1 cellular context compared by ENCODE assay signal in the genomic region with DNA sequence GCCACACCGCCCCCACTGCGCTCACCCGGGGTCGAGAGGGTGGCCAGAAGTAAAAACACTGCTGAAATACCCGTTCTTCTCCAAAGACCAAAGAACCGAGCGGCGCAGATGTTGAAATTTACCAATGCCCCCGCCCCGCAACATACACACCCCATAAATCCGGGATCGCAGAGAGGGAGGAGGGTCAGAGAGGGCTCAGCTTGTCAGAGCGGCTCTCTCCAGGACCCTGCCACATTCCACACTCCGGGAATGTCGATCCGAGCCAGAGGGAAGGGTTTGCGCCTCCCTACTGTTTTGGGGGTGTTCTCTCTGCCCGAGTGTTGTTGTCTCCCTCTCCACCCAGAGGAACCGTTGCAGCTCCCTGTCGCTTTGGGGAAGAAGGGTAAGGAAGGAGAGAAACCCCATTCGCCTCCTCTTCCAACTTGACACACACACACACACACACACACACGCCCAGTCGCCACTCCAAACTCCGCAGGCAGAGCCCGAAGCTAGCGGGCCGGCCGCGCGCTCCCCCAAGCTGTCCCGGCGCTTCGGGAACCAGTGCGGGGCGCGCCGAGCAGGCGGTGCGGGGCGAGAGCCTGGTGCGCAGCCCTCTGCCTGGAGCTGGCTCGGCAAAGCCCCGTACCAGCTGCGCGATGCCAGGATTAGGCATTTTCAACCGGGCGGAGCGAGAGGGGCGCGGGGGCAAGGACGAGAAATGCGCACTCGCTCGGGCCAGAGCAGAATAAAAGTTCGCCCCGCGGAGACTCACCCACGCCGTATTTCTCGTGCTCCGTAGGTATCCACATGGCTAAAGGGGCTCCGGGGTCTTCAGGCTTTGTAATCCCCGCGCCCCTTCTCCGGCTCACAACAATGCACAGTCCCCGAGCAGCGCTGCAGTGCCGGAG.
A peak's percentile ranks its signal among the peaks of the same experiment; 100 is the strongest.
TF ChIP-seq lines count a peak whose summit lies in the region.

No MANE protein-coding gene starts in this region.

TF ChIP-seq in HepG2, 621 proteins besides CTCF, POLR2A, EP300 and RAD21 (continues in another document):
- TF ChIP-seq TEAD3 (CRISPR knock-in tag; optimal IDR thresholded peaks at IDR 0.05; ENCODE audit: borderline replicate concordance), result peak; percentile 30
- TF ChIP-seq CCAR2 (optimal IDR thresholded peaks at IDR 0.05; ENCODE audit: low read depth, low read length), result no peak
- no peak; the same call in 1 of the 2 replicates for TF ChIP-seq POLR2AphosphoS5 (IDR thresholded peaks at IDR 0.05; ENCODE audit: low read depth, low read length)
- TF ChIP-seq ZNF292 (CRISPR knock-in tag; IDR thresholded peaks at IDR 0.05; ENCODE audit: borderline replicate concordance, low read depth), result peak; percentile 24
- TF ChIP-seq ZNF776 (CRISPR knock-in tag; IDR thresholded peaks at IDR 0.05), result no peak; the same call in 1 of the 2 replicates
- TF ChIP-seq KLF12 (CRISPR knock-in tag; IDR thresholded peaks at IDR 0.05; ENCODE audit: borderline replicate concordance), result no peak
- TF ChIP-seq ZNF629 (CRISPR knock-in tag; conservative IDR thresholded peaks at IDR 0.05), result no peak
- no peak for TF ChIP-seq ZFP1 (CRISPR knock-in tag; IDR thresholded peaks at IDR 0.05)
- TF ChIP-seq DMTF1 (CRISPR knock-in tag; IDR thresholded peaks at IDR 0.05), result no peak
- TF ChIP-seq, protein P1, sequence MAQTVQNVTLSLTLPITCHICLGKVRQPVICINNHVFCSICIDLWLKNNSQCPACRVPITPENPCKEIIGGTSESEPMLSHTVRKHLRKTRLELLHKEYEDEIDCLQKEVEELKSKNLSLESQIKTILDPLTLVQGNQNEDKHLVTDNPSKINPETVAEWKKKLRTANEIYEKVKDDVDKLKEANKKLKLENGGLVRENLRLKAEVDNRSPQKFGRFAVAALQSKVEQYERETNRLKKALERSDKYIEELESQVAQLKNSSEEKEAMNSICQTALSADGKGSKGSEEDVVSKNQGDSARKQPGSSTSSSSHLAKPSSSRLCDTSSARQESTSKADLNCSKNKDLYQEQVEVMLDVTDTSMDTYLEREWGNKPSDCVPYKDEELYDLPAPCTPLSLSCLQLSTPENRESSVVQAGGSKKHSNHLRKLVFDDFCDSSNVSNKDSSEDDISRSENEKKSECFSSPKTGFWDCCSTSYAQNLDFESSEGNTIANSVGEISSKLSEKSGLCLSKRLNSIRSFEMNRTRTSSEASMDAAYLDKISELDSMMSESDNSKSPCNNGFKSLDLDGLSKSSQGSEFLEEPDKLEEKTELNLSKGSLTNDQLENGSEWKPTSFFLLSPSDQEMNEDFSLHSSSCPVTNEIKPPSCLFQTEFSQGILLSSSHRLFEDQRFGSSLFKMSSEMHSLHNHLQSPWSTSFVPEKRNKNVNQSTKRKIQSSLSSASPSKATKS (CRISPR knock-in tag; IDR thresholded peaks at IDR 0.05), result no peak
- no peak for TF ChIP-seq ATRX (CRISPR knock-in tag; IDR thresholded peaks at IDR 0.05; ENCODE audit: borderline replicate concordance)
- TF ChIP-seq ZNF790 (CRISPR knock-in tag; IDR thresholded peaks at IDR 0.05; ENCODE audit: borderline replicate concordance), result peak; percentile 71; the same call in 1 of the 2 replicates
- TF ChIP-seq TAF1 (CRISPR knock-in tag; IDR thresholded peaks at IDR 0.05), result no peak
- TF ChIP-seq NRL (CRISPR knock-in tag; IDR thresholded peaks at IDR 0.05; ENCODE audit: borderline replicate concordance), result no peak
- TF ChIP-seq HNF4A (CRISPR knock-in tag; IDR thresholded peaks at IDR 0.05), result no peak; the same call in 1 of the 2 replicates
- TF ChIP-seq ZNF761 (CRISPR knock-in tag; conservative IDR thresholded peaks at IDR 0.05), result peak; percentile 68; the same call in 1 of the 2 replicates
- no peak for TF ChIP-seq ZBTB14 (CRISPR knock-in tag; IDR thresholded peaks at IDR 0.05)
- TF ChIP-seq ZSCAN9 (CRISPR knock-in tag; IDR thresholded peaks at IDR 0.05; ENCODE audit: borderline replicate concordance), result no peak
- TF ChIP-seq MAZ (IDR thresholded peaks at IDR 0.05; ENCODE audit: borderline replicate concordance, low read depth, low read length), result no peak
- no peak for TF ChIP-seq MAZ (CRISPR knock-in tag; IDR thresholded peaks at IDR 0.05; ENCODE audit: low read depth)
- peak; percentile 47; the same call in 1 of the 2 replicates for TF ChIP-seq KDM5B (CRISPR knock-in tag; IDR thresholded peaks at IDR 0.05; ENCODE audit: borderline replicate concordance)
- no peak for TF ChIP-seq BATF2 (CRISPR knock-in tag; IDR thresholded peaks at IDR 0.05)
- no peak for TF ChIP-seq MIER3 (CRISPR knock-in tag; IDR thresholded peaks at IDR 0.05; ENCODE audit: borderline replicate concordance)
- TF ChIP-seq NCOA5 (CRISPR knock-in tag; IDR thresholded peaks at IDR 0.05), result 0 out of 2 replicates have a peak, but pooled peaks have one; percentile 12
- 0 out of 2 replicates have a peak, but pooled peaks have one; percentile 21 for TF ChIP-seq ZNF234 (CRISPR knock-in tag; conservative IDR thresholded peaks at IDR 0.05)
- TF ChIP-seq ZFY (CRISPR knock-in tag; IDR thresholded peaks at IDR 0.05), result peak; percentile 12; the same call in 1 of the 2 replicates
- TF ChIP-seq ZBTB8A (CRISPR knock-in tag; IDR thresholded peaks at IDR 0.05; ENCODE audit: borderline replicate concordance, low read depth), result peak; percentile 11; the same call in 1 of the 2 replicates
- no peak for TF ChIP-seq ZNF468 (CRISPR knock-in tag; IDR thresholded peaks at IDR 0.05)
- peak; percentile 8; the same call in 1 of the 2 replicates for TF ChIP-seq ZNF441 (CRISPR knock-in tag; IDR thresholded peaks at IDR 0.05; ENCODE audit: borderline replicate concordance)
- TF ChIP-seq SALL1 (CRISPR knock-in tag; IDR thresholded peaks at IDR 0.05), result peak; percentile 23; the same call in 1 of the 2 replicates
- TF ChIP-seq ZNF883 (CRISPR knock-in tag; IDR thresholded peaks at IDR 0.05; ENCODE audit: not compliant biosample characterization), result peak; percentile 22
- TF ChIP-seq, protein P2, sequence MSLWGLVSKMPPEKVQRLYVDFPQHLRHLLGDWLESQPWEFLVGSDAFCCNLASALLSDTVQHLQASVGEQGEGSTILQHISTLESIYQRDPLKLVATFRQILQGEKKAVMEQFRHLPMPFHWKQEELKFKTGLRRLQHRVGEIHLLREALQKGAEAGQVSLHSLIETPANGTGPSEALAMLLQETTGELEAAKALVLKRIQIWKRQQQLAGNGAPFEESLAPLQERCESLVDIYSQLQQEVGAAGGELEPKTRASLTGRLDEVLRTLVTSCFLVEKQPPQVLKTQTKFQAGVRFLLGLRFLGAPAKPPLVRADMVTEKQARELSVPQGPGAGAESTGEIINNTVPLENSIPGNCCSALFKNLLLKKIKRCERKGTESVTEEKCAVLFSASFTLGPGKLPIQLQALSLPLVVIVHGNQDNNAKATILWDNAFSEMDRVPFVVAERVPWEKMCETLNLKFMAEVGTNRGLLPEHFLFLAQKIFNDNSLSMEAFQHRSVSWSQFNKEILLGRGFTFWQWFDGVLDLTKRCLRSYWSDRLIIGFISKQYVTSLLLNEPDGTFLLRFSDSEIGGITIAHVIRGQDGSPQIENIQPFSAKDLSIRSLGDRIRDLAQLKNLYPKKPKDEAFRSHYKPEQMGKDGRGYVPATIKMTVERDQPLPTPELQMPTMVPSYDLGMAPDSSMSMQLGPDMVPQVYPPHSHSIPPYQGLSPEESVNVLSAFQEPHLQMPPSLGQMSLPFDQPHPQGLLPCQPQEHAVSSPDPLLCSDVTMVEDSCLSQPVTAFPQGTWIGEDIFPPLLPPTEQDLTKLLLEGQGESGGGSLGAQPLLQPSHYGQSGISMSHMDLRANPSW (CRISPR knock-in tag; IDR thresholded peaks at IDR 0.05; ENCODE audit: borderline replicate concordance), result no peak
- no peak for TF ChIP-seq KLF13 (CRISPR knock-in tag; IDR thresholded peaks at IDR 0.05)
- no peak for TF ChIP-seq PCBP2 (optimal IDR thresholded peaks at IDR 0.05; ENCODE audit: low read depth, low read length, poor library complexity, severe bottlenecking)
- TF ChIP-seq MZF1 (CRISPR knock-in tag; IDR thresholded peaks at IDR 0.05; ENCODE audit: borderline replicate concordance), result no peak
- no peak for TF ChIP-seq TBX2 (CRISPR knock-in tag; IDR thresholded peaks at IDR 0.05; ENCODE audit: borderline replicate concordance)
- no peak for TF ChIP-seq MTF2 (CRISPR knock-in tag; IDR thresholded peaks at IDR 0.05; ENCODE audit: borderline replicate concordance)
- no peak for TF ChIP-seq FOXK2 (IDR thresholded peaks at IDR 0.05)
- TF ChIP-seq, protein P3, sequence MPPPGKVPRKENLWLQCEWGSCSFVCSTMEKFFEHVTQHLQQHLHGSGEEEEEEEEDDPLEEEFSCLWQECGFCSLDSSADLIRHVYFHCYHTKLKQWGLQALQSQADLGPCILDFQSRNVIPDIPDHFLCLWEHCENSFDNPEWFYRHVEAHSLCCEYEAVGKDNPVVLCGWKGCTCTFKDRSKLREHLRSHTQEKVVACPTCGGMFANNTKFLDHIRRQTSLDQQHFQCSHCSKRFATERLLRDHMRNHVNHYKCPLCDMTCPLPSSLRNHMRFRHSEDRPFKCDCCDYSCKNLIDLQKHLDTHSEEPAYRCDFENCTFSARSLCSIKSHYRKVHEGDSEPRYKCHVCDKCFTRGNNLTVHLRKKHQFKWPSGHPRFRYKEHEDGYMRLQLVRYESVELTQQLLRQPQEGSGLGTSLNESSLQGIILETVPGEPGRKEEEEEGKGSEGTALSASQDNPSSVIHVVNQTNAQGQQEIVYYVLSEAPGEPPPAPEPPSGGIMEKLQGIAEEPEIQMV (CRISPR knock-in tag; IDR thresholded peaks at IDR 0.05; ENCODE audit: low read depth), result 0 out of 2 replicates have a peak, but pooled peaks have one; percentile 20
- 0 out of 2 replicates have a peak, but pooled peaks have one; percentile 27 for TF ChIP-seq NKX3-1 (CRISPR knock-in tag; IDR thresholded peaks at IDR 0.05)
- TF ChIP-seq BORCS8-MEF2B (CRISPR knock-in tag; IDR thresholded peaks at IDR 0.05), result no peak
- TF ChIP-seq ZC3H13 (CRISPR knock-in tag; IDR thresholded peaks at IDR 0.05), result no peak
- TF ChIP-seq KMT2B (CRISPR knock-in tag; IDR thresholded peaks at IDR 0.05), result no peak
- TF ChIP-seq CHD4 (IDR thresholded peaks at IDR 0.05; ENCODE audit: borderline replicate concordance, low read length), result no peak
- no peak for TF ChIP-seq ZNF256 (CRISPR knock-in tag; conservative IDR thresholded peaks at IDR 0.05)
- 0 out of 2 replicates have a peak, but pooled peaks have one; percentile 9 for TF ChIP-seq ZNF383 (CRISPR knock-in tag; IDR thresholded peaks at IDR 0.05; ENCODE audit: borderline replicate concordance)
- no peak for TF ChIP-seq EZH2 (conservative IDR thresholded peaks at IDR 0.05; ENCODE audit: low read depth, low read length)
- peak; percentile 28; the same call in 1 of the 2 replicates for TF ChIP-seq NCOR1 (IDR thresholded peaks at IDR 0.05; ENCODE audit: borderline replicate concordance, low read length)
- TF ChIP-seq ZNF251 (CRISPR knock-in tag; IDR thresholded peaks at IDR 0.05), result no peak
- no peak for TF ChIP-seq ZNF253 (CRISPR knock-in tag; IDR thresholded peaks at IDR 0.05; ENCODE audit: borderline replicate concordance)
- peak; percentile 38; the same call in 1 of the 2 replicates for TF ChIP-seq ZNF784 (CRISPR knock-in tag; IDR thresholded peaks at IDR 0.05; ENCODE audit: borderline replicate concordance)
- TF ChIP-seq, protein P4, sequence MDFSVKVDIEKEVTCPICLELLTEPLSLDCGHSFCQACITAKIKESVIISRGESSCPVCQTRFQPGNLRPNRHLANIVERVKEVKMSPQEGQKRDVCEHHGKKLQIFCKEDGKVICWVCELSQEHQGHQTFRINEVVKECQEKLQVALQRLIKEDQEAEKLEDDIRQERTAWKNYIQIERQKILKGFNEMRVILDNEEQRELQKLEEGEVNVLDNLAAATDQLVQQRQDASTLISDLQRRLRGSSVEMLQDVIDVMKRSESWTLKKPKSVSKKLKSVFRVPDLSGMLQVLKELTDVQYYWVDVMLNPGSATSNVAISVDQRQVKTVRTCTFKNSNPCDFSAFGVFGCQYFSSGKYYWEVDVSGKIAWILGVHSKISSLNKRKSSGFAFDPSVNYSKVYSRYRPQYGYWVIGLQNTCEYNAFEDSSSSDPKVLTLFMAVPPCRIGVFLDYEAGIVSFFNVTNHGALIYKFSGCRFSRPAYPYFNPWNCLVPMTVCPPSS (IDR thresholded peaks at IDR 0.05), result no peak
- no peak for TF ChIP-seq PHB2 (IDR thresholded peaks at IDR 0.05; ENCODE audit: partially characterized antibody)
